Comparison of ENCODE assay signal across 15 cellular contexts in the genomic region with DNA sequence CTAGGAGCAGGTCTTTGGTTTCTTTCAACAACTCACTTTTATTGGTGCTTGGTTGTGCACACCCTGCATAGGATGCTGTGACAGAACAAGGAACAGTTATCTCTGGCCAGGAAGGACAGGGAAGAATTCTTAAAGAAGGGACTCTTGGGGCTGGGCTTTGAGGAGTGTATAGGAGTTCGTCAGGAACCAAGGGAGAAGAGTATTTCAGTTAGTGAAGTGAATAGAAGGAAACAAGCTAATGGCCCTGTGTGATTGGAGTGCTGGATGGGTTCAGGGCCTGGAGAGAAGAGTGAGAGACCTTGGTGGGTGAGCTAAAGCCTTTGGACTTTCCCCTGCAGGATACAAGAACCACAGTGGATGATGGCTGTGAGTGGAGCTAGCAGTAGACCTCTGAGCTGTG. TPM values are rescaled to one million over a fixed set of nuclear protein-coding genes. Genes with fewer than 3 reads are reported as not detected.
A peak's percentile ranks its signal among the peaks of the same experiment; 100 is the strongest.
DNase-seq lines count a peak whose midpoint lies in the region; ATAC-seq and TF ChIP-seq lines count a peak whose summit lies in the region.
"Had no signal": no experiment of that assay in that cellular context is flagged by ENCODE, and none has a peak within 500 bp of the region (broad histone marks: within the 10 kb centered on the region; RNA-seq: fewer than 3 reads in every experiment).

No MANE protein-coding gene starts in this region.

- H3K27ac ChIP-seq in SK-N-SH (ENCODE audit: low read depth in 2 of 2, low read length in 1 of 2) (no peak overlapping the region), BLaER1 (no peak overlapping the region), sigmoid colon (no peak overlapping the region)
- H3K27ac ChIP-seq: 22Rv1 had no signal

- peaks cover 0 to 4% (median 0%) of the 10 kb centered on the region in 5 experiments for H3K9me3 Mint-ChIP-seq in brain
- H3K9me3 Mint-ChIP-seq in neural crest cell: no peaks in the 10 kb centered on the region
- H3K9me3 Mint-ChIP-seq: CD4-positive, alpha-beta memory T cell had no signal

- H3K9me3 ChIP-seq in SK-N-SH (no peaks in the 10 kb centered on the region), BLaER1 (no peaks in the 10 kb centered on the region), sigmoid colon (no peaks in the 10 kb centered on the region)

- DNase-seq in SK-N-SH (no peak), neural crest cell (ENCODE audit: low read depth, low spot score) (no peak), sigmoid colon (no peak), amygdala (lab: John Stamatoyannopoulos, UW) (no peak)
- DNase-seq: CD4-positive, alpha-beta memory T cell; DMS79 treated with DMSO at 0.1 percent for 48 hours; GF-D8; GOT3; HCEC 1CT had no signal

- no peaks in the 10 kb centered on the region for H3K27me3 ChIP-seq in SK-N-SH (ENCODE audit: insufficient read depth)
- no peaks in the 10 kb centered on the region for H3K27me3 ChIP-seq in BLaER1
- H3K27me3 ChIP-seq in sigmoid colon: no peaks in the 10 kb centered on the region

- no peak for TF ChIP-seq POLR2A in sigmoid colon (IDR thresholded peaks at IDR 0.05)

- H3K36me3 ChIP-seq in SK-N-SH (replicated peaks in 1 of 2; ENCODE audit: control insufficient read depth in 1 of 2, insufficient read depth in 2 of 2, low read length in 1 of 2): peaks cover 7 to 11% of the 10 kb centered on the region in 2 experiments
- peaks cover 17% of the 10 kb centered on the region; the same call in 1 of the 2 replicates for H3K36me3 ChIP-seq in BLaER1
- peaks cover 3 to 41% (median 10%) of the 10 kb centered on the region in 4 donors for H3K36me3 ChIP-seq in sigmoid colon

- H3K79me2 ChIP-seq in SK-N-SH (ENCODE audit: insufficient read depth): no peaks in the 10 kb centered on the region

- H3K36me3 Mint-ChIP-seq in brain (peaks cover 7% of the 10 kb centered on the region), neural crest cell (ENCODE audit: low read depth) (no peaks in the 10 kb centered on the region)
- H3K36me3 Mint-ChIP-seq: CD4-positive, alpha-beta memory T cell had no signal

- CTCF ChIA-PET in SK-N-SH (lab: Yijun Ruan, JAX): interaction anchor here (0.6 to 13.8 kb wide), 28 partner anchors 10 to 312 kb away, joined by 3 to 194 read pairs (median 4); no protein-coding TSS in a partner anchor

- H3K4me1 ChIP-seq in SK-N-SH (ENCODE audit: control insufficient read depth in 1 of 2, insufficient read depth in 2 of 2, low read depth in 1 of 2, low read length in 1 of 2) (peaks cover 0 to 4% of the 10 kb centered on the region in 2 experiments; a peak in 1 of 4 replicates), BLaER1 (peaks cover 40% of the 10 kb centered on the region), sigmoid colon (peaks cover 0 to 9% (median 3%) of the 10 kb centered on the region in 4 donors)

- TF ChIP-seq RAD21 in SK-N-SH (IDR thresholded peaks at IDR 0.05; ENCODE audit: low read length): no peak

- H3K4me3 ChIP-seq in SK-N-SH (ENCODE audit: low read depth in 2 of 2, low read length in 1 of 2) (no peak overlapping the region), BLaER1 (no peak overlapping the region), sigmoid colon (no peak overlapping the region)

- no peak overlapping the region for H3K4me2 ChIP-seq in SK-N-SH
- H3K4me2 ChIP-seq in BLaER1: peak overlapping the region; percentile 80

- POLR2A ChIA-PET in SK-N-SH (lab: Yijun Ruan, JAX): no interaction called here

- H3K9ac ChIP-seq in SK-N-SH (no peak overlapping the region), BLaER1 (no peak overlapping the region)

- H3K4me3 Mint-ChIP-seq in brain (no peak overlapping the region), neural crest cell (no peak overlapping the region)
- H3K4me3 Mint-ChIP-seq: B cell; CD4-positive, alpha-beta memory T cell had no signal

- no peaks in the 10 kb centered on the region for H3K9me2 ChIP-seq in SK-N-SH

- ATAC-seq in SK-N-SH treated with all-trans-retinoic acid at 6 μM for 48 hours: no peak
- ATAC-seq in activated CD4-positive, CD25-positive, alpha-beta regulatory T cell treated with anti-CD3 and anti-CD28 coated beads, Interleukin-2, amount 50 U/mL, for 24 hours: no peak

- peaks cover 25% of the 10 kb centered on the region for H3K4me1 Mint-ChIP-seq in brain
- H3K4me1 Mint-ChIP-seq in neural crest cell: no peaks in the 10 kb centered on the region
- H3K4me1 Mint-ChIP-seq: B cell; CD4-positive, alpha-beta memory T cell had no signal

- H2AFZ ChIP-seq in SK-N-SH (ENCODE audit: low read depth): no peak overlapping the region

- H3K27me3 Mint-ChIP-seq in brain: no peaks in the 10 kb centered on the region
- H3K27me3 Mint-ChIP-seq in neural crest cell (ENCODE audit: low read depth): no peaks in the 10 kb centered on the region

- 78% methylated on average over 1 of the region's 1 CpG for WGBS in SK-N-SH (ENCODE audit: low lambda C conversion rate)
- 90 to 93% methylated on average over 1 of the region's 1 CpG for WGBS in sigmoid colon, 2 donors

- H4K20me1 ChIP-seq in SK-N-SH (ENCODE audit: insufficient read depth) (0 out of 2 replicates have a peak, but pooled peaks cover 4% of the 10 kb centered on the region), BLaER1 (peaks cover 12% of the 10 kb centered on the region; the same call in 1 of the 2 replicates)

- intact Hi-C loops in sigmoid colon (cut with DNase I): loop anchor here (1.0 to 10.0 kb wide), 3 partner anchors 41 to 181 kb away; no protein-coding TSS in a partner anchor

- TF ChIP-seq EP300 in SK-N-SH (IDR thresholded peaks at IDR 0.05; ENCODE audit: borderline replicate concordance in 1 of 2, low read depth in 1 of 2, low read length in 1 of 2): no peak
- TF ChIP-seq EP300 in sigmoid colon (IDR thresholded peaks at IDR 0.05): no peak

- TF ChIP-seq CTCF in SK-N-SH (IDR thresholded peaks at IDR 0.05) (no peak), brain (conservative IDR thresholded peaks at IDR 0.05) (no peak), neural crest cell (conservative IDR thresholded peaks at IDR 0.05) (no peak), sigmoid colon (IDR thresholded peaks at IDR 0.05) (no peak)

- H3K27ac Mint-ChIP-seq in brain (peak overlapping the region in 3 of 5 experiments; percentile 4 to 14 (median 10)), neural crest cell (ENCODE audit: unreplicated experiment) (peak overlapping the region; percentile 40)
- H3K27ac Mint-ChIP-seq: B cell; CD4-positive, alpha-beta memory T cell had no signal

- H3F3A ChIP-seq in SK-N-SH (replicated peaks; ENCODE audit: insufficient read depth): no peaks in the 10 kb centered on the region

TF ChIP-seq in SK-N-SH treated with all-trans-retinoic acid at 6 μM for 48 hours, 23 proteins besides CTCF, POLR2A, EP300 and RAD21 (continues in another document):
- TF ChIP-seq ZFP3 (CRISPR knock-in tag; IDR thresholded peaks at IDR 0.05) (peak; percentile 99), BACH2 (CRISPR knock-in tag; IDR thresholded peaks at IDR 0.05; ENCODE audit: borderline replicate concordance) (no peak), GLIS3 (CRISPR knock-in tag; IDR thresholded peaks at IDR 0.05) (no peak), ESRRG (CRISPR knock-in tag; IDR thresholded peaks at IDR 0.05) (no peak), CSDC2 (CRISPR knock-in tag; IDR thresholded peaks at IDR 0.05) (no peak)

TF ChIP-seq in SK-N-SH, 30 proteins besides CTCF, POLR2A, EP300 and RAD21:
- no peak for TF ChIP-seq RXRA (IDR thresholded peaks at IDR 0.05; ENCODE audit: borderline replicate concordance, low read depth)

RNA-seq across cellular contexts. Expression of gene DAB2IP, which starts 32.2 kb away (rescaled TPM):
- 21.4 and 25.4 TPM in 2 replicates for polyA plus RNA-seq in SK-N-SH (2012; rRNA removed)
- 9.4 and 15.4 TPM in 2 replicates for polyA plus RNA-seq in SK-N-SH (2012; cell fraction: cytosol; rRNA removed)
- polyA plus RNA-seq in SK-N-SH (2012; cell fraction: nucleus; rRNA removed): 30.4 and 34.4 TPM in 2 replicates
- polyA plus RNA-seq in brain (ENCODE audit: insufficient read depth, low read depth, low replicate concordance): 33.1 TPM
- 46.4 and 48.3 TPM in 2 replicates for total RNA-seq in neural crest cell
- total RNA-seq in sigmoid colon: 10 to 100 TPM; 20.1 to 50.7 (median 39.9) TPM
- polyA plus RNA-seq in sigmoid colon: 10 to 100 TPM; 25.8 to 52.4 (median 34.7) TPM
- total RNA-seq: CD4-positive, alpha-beta memory T cell had no signal
- polyA plus RNA-seq: CD4-positive, alpha-beta memory T cell had no signal
